16 cellular contexts compared by ENCODE assay signal in genomic region chr2:202015035-202015345, GRCh38. TPM values are rescaled to one million over a fixed set of nuclear protein-coding genes. Genes with fewer than 3 reads are reported as not detected.
"Had no signal": no experiment of that assay in that cellular context is flagged by ENCODE, and none has a peak within 500 bp of the region (broad histone marks: within the 10 kb centered on the region; RNA-seq: fewer than 3 reads in every experiment).

No MANE protein-coding gene starts in this region.

- H3K36me3 ChIP-seq: left lung, neutrophil had no signal

- H3K9me3 Mint-ChIP-seq: activated naive CD8-positive, alpha-beta T cell treated with anti-CD3 and anti-CD28 coated beads, Interleukin-2, amount 10 ng/mL, durations not matched to agents 7 days and 5 days; stimulated activated effector memory CD8-positive, alpha-beta T cell treated with anti-CD3 and anti-CD28 coated beads, Interleukin-12 subunit alpha, Interleukin-12 subunit beta, amount 100 ng/mL, for 72 hours had no signal

- H3K36me3 Mint-ChIP-seq: activated naive CD8-positive, alpha-beta T cell treated with anti-CD3 and anti-CD28 coated beads, Interleukin-2, amount 10 ng/mL, durations not matched to agents 7 days and 5 days; stimulated activated effector memory CD8-positive, alpha-beta T cell treated with anti-CD3 and anti-CD28 coated beads, Interleukin-12 subunit alpha, Interleukin-12 subunit beta, amount 100 ng/mL, for 72 hours had no signal

- H3K4me3 Mint-ChIP-seq: activated naive CD8-positive, alpha-beta T cell treated with anti-CD3 and anti-CD28 coated beads, Interleukin-2, amount 10 ng/mL, durations not matched to agents 7 days and 5 days; stimulated activated effector memory CD8-positive, alpha-beta T cell treated with anti-CD3 and anti-CD28 coated beads, Interleukin-12 subunit alpha, Interleukin-12 subunit beta, amount 100 ng/mL, for 72 hours had no signal

- H3K9me3 ChIP-seq: left lung, neutrophil had no signal

- DNase-seq: activated CD4-positive, alpha-beta T cell treated with anti-CD3 and anti-CD28 coated beads, Interleukin-2, amount 50 U/mL, for 1 hour; activated naive CD4-positive, alpha-beta T cell; activated naive CD8-positive, alpha-beta T cell treated with anti-CD3 and anti-CD28 coated beads, Interleukin-2, amount 10 ng/mL, durations not matched to agents 7 days and 5 days; activated T-cell treated with anti-CD3 and anti-CD28 coated beads for 4 hours; left lung; T-helper 9 cell had no signal

- H3K4me1 Mint-ChIP-seq: activated naive CD8-positive, alpha-beta T cell treated with anti-CD3 and anti-CD28 coated beads, Interleukin-2, amount 10 ng/mL, durations not matched to agents 7 days and 5 days; stimulated activated effector memory CD8-positive, alpha-beta T cell treated with anti-CD3 and anti-CD28 coated beads, Interleukin-12 subunit alpha, Interleukin-12 subunit beta, amount 100 ng/mL, for 72 hours had no signal

- H3K4me1 ChIP-seq: left lung, parathyroid adenoma had no signal

- FAIRE-seq: keratinocyte, urothelium cell line had no signal

- ATAC-seq: activated CD4-positive, CD25-positive, alpha-beta regulatory T cell treated with anti-CD3 and anti-CD28 coated beads, Interleukin-2, amount 50 U/mL, for 24 hours; esophagus mucosa; left lung; stimulated activated effector memory CD8-positive, alpha-beta T cell treated with anti-CD3 and anti-CD28 coated beads, Interleukin-12 subunit alpha, Interleukin-12 subunit beta, amount 100 ng/mL, for 72 hours had no signal

- H3K4me3 ChIP-seq: left lung had no signal

- H3K27ac ChIP-seq: left lung, neutrophil, parathyroid adenoma had no signal

- H3K27me3 ChIP-seq: left lung had no signal

- H3K27ac Mint-ChIP-seq: activated naive CD8-positive, alpha-beta T cell treated with anti-CD3 and anti-CD28 coated beads, Interleukin-2, amount 10 ng/mL, durations not matched to agents 7 days and 5 days; stimulated activated effector memory CD8-positive, alpha-beta T cell treated with anti-CD3 and anti-CD28 coated beads, Interleukin-12 subunit alpha, Interleukin-12 subunit beta, amount 100 ng/mL, for 72 hours had no signal

RNA-seq across cellular contexts. Expression of gene KIAA2012, which starts 58.1 kb away (rescaled TPM):
- total RNA-seq: activated CD8-positive, alpha-beta memory T cell treated with anti-CD3 and anti-CD28 coated beads for 36 hours; activated naive CD8-positive, alpha-beta T cell treated with anti-CD3 and anti-CD28 coated beads, Interleukin-2, amount 10 ng/mL, durations not matched to agents 7 days and 5 days; esophagus mucosa; mesenteric fat pad; renal cortical epithelial cell had no signal
- polyA plus RNA-seq: keratinocyte had no signal
